Comparison of ENCODE assay signal across 34 cellular contexts in the genomic region with DNA sequence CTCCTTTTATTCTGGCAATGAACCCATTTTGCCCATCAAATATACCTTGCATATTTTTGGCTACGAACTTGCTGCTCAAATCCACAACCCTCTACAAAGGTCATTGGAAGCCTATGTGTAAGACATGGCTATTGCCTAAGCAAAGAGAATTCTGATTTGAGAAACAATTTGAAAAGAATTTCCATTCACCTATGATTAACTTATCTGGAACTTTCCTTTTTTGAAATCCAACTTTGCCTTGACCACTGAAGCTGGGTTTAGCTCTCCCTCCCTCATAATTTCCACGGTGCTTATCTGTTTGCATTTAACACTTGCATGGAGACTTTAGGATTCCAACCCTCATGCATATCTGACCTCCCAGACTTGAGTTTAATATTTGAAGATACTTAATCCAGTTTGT.
"Had no signal": no experiment of that assay in that cellular context is flagged by ENCODE, and none has a peak within 500 bp of the region (broad histone marks: within the 10 kb centered on the region; RNA-seq: fewer than 3 reads in every experiment).

No MANE protein-coding gene starts in this region.

- H3K9ac ChIP-seq: KMS-11 had no signal

- H3K9me3 ChIP-seq: MG63 had no signal

- H3K27me3 ChIP-seq: MG63 had no signal

- H3K4me2 ChIP-seq: KMS-11 had no signal

- H3K27ac ChIP-seq: KMS-11 had no signal

- H3K36me3 ChIP-seq: MG63 had no signal

- DNase-seq: Karpas-422, Kasumi-1, KG1, MG63, MM.1S, MV-4-11, NCI-H1048, NCI-H1092, NCI-H1092 treated with DMSO at 0.1 percent for 48 hours, NCI-H1105, NCI-H1105 treated with DMSO at 0.1 percent for 48 hours, NCI-H1417, NCI-H1417 treated with DMSO at 0.1 percent for 48 hours, NCI-H1436, NCI-H1436 treated with DMSO at 0.1 percent for 48 hours, NCI-H146, NCI-H1694, NCI-H1694 treated with DMSO at 0.1 percent for 48 hours, NCI-H187, NCI-H187 treated with DMSO at 0.1 percent for 48 hours, NCI-H1930, NCI-H2029, NCI-H2029 treated with DMSO at 0.1 percent for 48 hours, NCI-H2081, NCI-H2081 treated with DMSO at 0.1 percent for 48 hours, NCI-H2107, NCI-H2171, NCI-H2171 treated with DMSO at 0.1 percent for 48 hours, NCI-H2227 treated with DMSO at 0.1 percent for 48 hours, NCI-H345, NCI-H446, NCI-H446 treated with DMSO at 0.1 percent for 48 hours, NCI-H510A had no signal

- H3K4me3 ChIP-seq: MG63 had no signal
